Comparison of ENCODE assay signal across 14 cellular contexts in the genomic region with DNA sequence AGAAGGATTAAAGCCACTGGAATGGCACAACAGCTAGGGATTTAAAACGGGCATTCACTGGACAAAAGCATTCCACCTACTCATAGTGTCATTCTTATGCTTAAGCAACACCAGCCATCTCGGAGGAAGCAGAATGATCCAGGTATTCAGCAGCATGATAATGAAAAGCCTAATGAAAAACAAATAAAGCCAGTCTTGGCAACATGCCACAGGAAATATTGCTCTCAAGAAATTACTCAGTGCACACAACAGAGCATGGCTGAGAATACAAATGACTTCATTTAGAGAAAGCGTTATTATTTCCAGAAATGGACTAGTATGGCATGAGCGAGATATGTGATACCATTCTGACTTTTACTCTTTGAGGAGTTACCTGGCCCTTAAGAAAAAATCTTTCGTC.
DNase-seq lines count a peak whose midpoint lies in the region; ATAC-seq and TF ChIP-seq lines count a peak whose summit lies in the region.
"Had no signal": no experiment of that assay in that cellular context is flagged by ENCODE, and none has a peak within 500 bp of the region (broad histone marks: within the 10 kb centered on the region; RNA-seq: fewer than 3 reads in every experiment).

No MANE protein-coding gene starts in this region.

- H3K27me3 Mint-ChIP-seq in brain (peaks cover under 1% of the 10 kb centered on the region), nephron (ENCODE audit: low read depth) (no peaks in the 10 kb centered on the region), glutamatergic neuron (ENCODE audit: unreplicated experiment) (no peaks in the 10 kb centered on the region)

- DNase-seq in NCI-H2196 (lab: John Stamatoyannopoulos, UW; ENCODE audit: unreplicated experiment) (peak; percentile 82), HPDE6-E6E7 (ENCODE audit: extremely low spot score) (no peak), NCI-H524 treated with DMSO at 0.1 percent for 48 hours (lab: John Stamatoyannopoulos, UW) (no peak), glutamatergic neuron (no peak)
- DNase-seq: activated CD4-positive, alpha-beta T cell treated with anti-CD3 and anti-CD28 coated beads, Interleukin-2, amount 50 U/mL, for 1 hour; brain microvascular endothelial cell; hippocampal formation; spleen had no signal

- H3K27ac Mint-ChIP-seq in brain, result peak overlapping the region in 4 of 5 experiments; percentile 20 to 86 (median 60)
- H3K27ac Mint-ChIP-seq in nephron, result peak overlapping the region; percentile 13 to 35 (median 22)
- no peak overlapping the region for H3K27ac Mint-ChIP-seq in glutamatergic neuron (ENCODE audit: unreplicated experiment)
- H3K27ac Mint-ChIP-seq: activated T-helper 17 cell treated with anti-CD3 and anti-CD28 coated beads, Interleukin-2, amount 50 U/mL, for 72 hours; T-helper 1 cell treated with Interleukin-12 subunit alpha and Interleukin-12 subunit beta and Interleukin-4 antibody, amounts not matched to agents 30 μg/mL and 1 μg/mL, for 36 hours had no signal

- peaks cover 23% of the 10 kb centered on the region for H3K36me3 Mint-ChIP-seq in brain
- no peaks in the 10 kb centered on the region for H3K36me3 Mint-ChIP-seq in nephron (ENCODE audit: low read depth)
- H3K36me3 Mint-ChIP-seq in glutamatergic neuron (ENCODE audit: unreplicated experiment), result no peaks in the 10 kb centered on the region

- H3K4me1 Mint-ChIP-seq in brain (peaks cover 50% of the 10 kb centered on the region), nephron (peaks cover 20% of the 10 kb centered on the region), glutamatergic neuron (ENCODE audit: low read depth, unreplicated experiment) (no peaks in the 10 kb centered on the region)
- H3K4me1 Mint-ChIP-seq: activated T-helper 17 cell treated with anti-CD3 and anti-CD28 coated beads, Interleukin-2, amount 50 U/mL, for 72 hours had no signal

- H3K9me3 Mint-ChIP-seq in brain (no peaks in the 10 kb centered on the region), nephron (no peaks in the 10 kb centered on the region), glutamatergic neuron (ENCODE audit: unreplicated experiment) (no peaks in the 10 kb centered on the region)
- H3K9me3 Mint-ChIP-seq: activated T-helper 17 cell treated with anti-CD3 and anti-CD28 coated beads, Interleukin-2, amount 50 U/mL, for 72 hours; T-helper 1 cell treated with Interleukin-12 subunit alpha and Interleukin-12 subunit beta and Interleukin-4 antibody, amounts not matched to agents 30 μg/mL and 1 μg/mL, for 36 hours had no signal

- TF ChIP-seq CTCF in brain (conservative IDR thresholded peaks at IDR 0.05), result no peak
- TF ChIP-seq CTCF in nephron (IDR thresholded peaks at IDR 0.05; ENCODE audit: unreplicated experiment in 3 of 3), result no peak
- TF ChIP-seq CTCF in glutamatergic neuron (IDR thresholded peaks at IDR 0.05; ENCODE audit: partially characterized antibody, unreplicated experiment), result no peak

- ATAC-seq in HG03565 (IDR thresholded peaks at IDR 0.05; ENCODE audit: unreplicated experiment) (peak; percentile 62), GM19035 (IDR thresholded peaks at IDR 0.05; ENCODE audit: unreplicated experiment) (no peak)
- ATAC-seq: activated T-helper 17 cell treated with anti-CD3 and anti-CD28 coated beads, Interleukin-2, amount 50 U/mL, for 72 hours had no signal

- H3K4me3 Mint-ChIP-seq in brain, result peak overlapping the region in 1 of 5 experiments; percentile 17
- no peak overlapping the region for H3K4me3 Mint-ChIP-seq in nephron
- H3K4me3 Mint-ChIP-seq in glutamatergic neuron (ENCODE audit: unreplicated experiment), result no peak overlapping the region
- H3K4me3 Mint-ChIP-seq: activated T-helper 17 cell treated with anti-CD3 and anti-CD28 coated beads, Interleukin-2, amount 50 U/mL, for 72 hours; T-helper 1 cell treated with Interleukin-12 subunit alpha and Interleukin-12 subunit beta and Interleukin-4 antibody, amounts not matched to agents 30 μg/mL and 1 μg/mL, for 36 hours had no signal
